ENCODE assay signal across 1 cellular context in genomic region chr20:61647741-61648140, GRCh38.
TF ChIP-seq lines count a peak whose summit lies in the region.

No MANE protein-coding gene starts in this region.

TF ChIP-seq in H1, 55 proteins besides CTCF, POLR2A, EP300 and RAD21:
- TF ChIP-seq CTBP2 (IDR thresholded peaks at IDR 0.05; ENCODE audit: borderline replicate concordance, insufficient read depth, insufficient read length, low read length) (no peak), SUZ12 (IDR thresholded peaks at IDR 0.05; ENCODE audit: low read length) (no peak), HDAC2 (IDR thresholded peaks at IDR 0.05; ENCODE audit: borderline replicate concordance in 1 of 2, low read depth in 2 of 2, low read length in 2 of 2) (no peak), SAP30 (IDR thresholded peaks at IDR 0.05; ENCODE audit: insufficient read depth, insufficient replicate concordance, low read length) (no peak), POU5F1 (IDR thresholded peaks at IDR 0.05; ENCODE audit: low read depth, low read length) (no peak), KDM5A (IDR thresholded peaks at IDR 0.05; ENCODE audit: low read length) (no peak), CHD2 (IDR thresholded peaks at IDR 0.05; ENCODE audit: low read length) (no peak), SIRT6 (IDR thresholded peaks at IDR 0.05; ENCODE audit: low read length) (no peak), SIN3A (conservative IDR thresholded peaks at IDR 0.05 in 1 of 2, IDR thresholded peaks at IDR 0.05 in 1 of 2; ENCODE audit: low read depth in 1 of 2, low read length in 2 of 2) (no peak), TEAD4 (IDR thresholded peaks at IDR 0.05; ENCODE audit: low read depth, low read length) (no peak), FOSL1 (IDR thresholded peaks at IDR 0.05; ENCODE audit: insufficient read depth, low read depth, low read length) (no peak), RNF2 (IDR thresholded peaks at IDR 0.05; ENCODE audit: borderline replicate concordance, low read depth, low read length, missing control alignments, poor library complexity, severe bottlenecking) (no peak), CBX5 (IDR thresholded peaks at IDR 0.05; ENCODE audit: low read depth, low read length) (no peak), EGR1 (IDR thresholded peaks at IDR 0.05; ENCODE audit: borderline replicate concordance, low read depth, low read length) (no peak), BCL11A (IDR thresholded peaks at IDR 0.05; ENCODE audit: low read depth in 2 of 2, low read length in 2 of 2) (no peak), RFX5 (IDR thresholded peaks at IDR 0.05; ENCODE audit: borderline replicate concordance, low read depth, low read length) (no peak)
